ENCODE assay signal across 8 cellular contexts in the genomic region with DNA sequence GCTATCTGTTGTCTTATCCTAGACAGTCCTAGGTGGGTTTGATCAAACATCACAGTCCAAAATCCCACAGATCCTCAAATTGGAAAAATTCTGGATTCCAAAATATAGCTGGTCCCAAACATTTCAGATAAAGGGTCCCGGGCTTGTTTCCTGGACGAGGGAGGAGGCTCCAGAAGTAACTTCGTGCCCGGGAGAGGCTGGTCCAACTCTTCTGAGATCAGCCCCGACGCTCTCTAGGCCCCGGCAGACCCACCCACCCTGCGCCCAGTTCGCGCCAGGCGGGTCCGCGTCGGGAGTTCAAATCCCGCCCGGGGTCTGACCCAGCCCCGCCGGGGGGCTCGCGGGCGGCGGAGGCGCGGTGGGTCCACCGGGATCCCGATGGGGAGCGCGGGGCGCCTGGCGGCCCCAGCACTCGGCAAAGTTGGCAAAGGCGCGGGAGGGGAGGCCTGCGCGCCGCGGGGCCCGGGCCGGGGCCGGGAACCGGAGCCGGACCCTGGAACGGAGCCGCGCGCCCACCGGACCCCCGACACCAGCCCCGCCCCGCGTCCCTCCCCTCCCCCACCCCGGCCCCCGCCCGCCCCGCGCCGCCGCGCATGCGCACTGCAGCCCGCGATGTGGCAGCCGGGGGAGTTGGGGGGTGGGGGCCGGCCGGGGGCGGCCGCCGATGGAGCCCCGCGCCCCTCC. TPM values are rescaled to one million over a fixed set of nuclear protein-coding genes. Genes with fewer than 3 reads are reported as not detected.
DNase-seq lines count a peak whose midpoint lies in the region; ATAC-seq lines count a peak whose summit lies in the region.

No MANE protein-coding gene starts in this region.

- no peaks in the 10 kb centered on the region for H3K9me3 ChIP-seq in T-helper 17 cell (ENCODE audit: control insufficient read depth, low read length, poor library complexity, severe bottlenecking)

- H3K36me3 Mint-ChIP-seq in T-helper 17 cell (ENCODE audit: low read depth): no peaks in the 10 kb centered on the region
- H3K36me3 Mint-ChIP-seq in dendritic cell treated with granulocyte-macrophage colony-stimulating factor and Interleukin-4, amounts not matched to agents 40 ng/mL and 50 ng/mL, for 4 days (ENCODE audit: low read depth): peaks cover 24% of the 10 kb centered on the region
- H3K36me3 Mint-ChIP-seq in stimulated activated naive CD8-positive, alpha-beta T cell treated with anti-CD3 and anti-CD28 coated beads, Interleukin-15, Interleukin-2, amounts not matched to agents 100 ng/mL and 50 ng/mL, for 24 hours (ENCODE audit: low read depth): peaks cover 17% of the 10 kb centered on the region

- peak overlapping the region; percentile 96 for H3K4me2 ChIP-seq in mesendoderm (ENCODE audit: low read length)

- peak overlapping the region; percentile 88 for H3K9ac ChIP-seq in mesendoderm (ENCODE audit: low read length)

- peak overlapping the region; percentile 81 for H4K5ac ChIP-seq in mesendoderm (ENCODE audit: low read length)

- WGBS in mesendoderm (ENCODE audit: extremely low coverage, insufficient coverage, low lambda C conversion rate): no CpG with 5 or more reads among the region's 70 CpGs

- no peaks in the 10 kb centered on the region for H3K27me3 ChIP-seq in mesendoderm (ENCODE audit: insufficient read depth, low read length, poor library complexity)

- peak; percentile 45 for DNase-seq in Right ventricle myocardium superior
- DNase-seq in Right ventricle myocardium inferior (ENCODE audit: missing footprints): no peak
- peak in 1 of 3 donors; percentile 54 for DNase-seq in T-helper 17 cell
- peak; percentile 26 for DNase-seq in mesendoderm
- DNase-seq in COR-L47 (lab: John Stamatoyannopoulos, UW): no peak

- H4K8ac ChIP-seq in mesendoderm (ENCODE audit: low read depth, low read length): no peak overlapping the region

- peaks cover 4% of the 10 kb centered on the region for H3K36me3 ChIP-seq in mesendoderm (ENCODE audit: control insufficient read depth, insufficient read depth, low read length)

- peaks cover 40% of the 10 kb centered on the region for H3K4me1 Mint-ChIP-seq in T-helper 17 cell
- H3K4me1 Mint-ChIP-seq in dendritic cell treated with granulocyte-macrophage colony-stimulating factor and Interleukin-4, amounts not matched to agents 40 ng/mL and 50 ng/mL, for 4 days (ENCODE audit: low read depth): peaks cover 57% of the 10 kb centered on the region
- H3K4me1 Mint-ChIP-seq in stimulated activated naive CD8-positive, alpha-beta T cell treated with anti-CD3 and anti-CD28 coated beads, Interleukin-15, Interleukin-2, amounts not matched to agents 100 ng/mL and 50 ng/mL, for 24 hours (ENCODE audit: low read depth): peaks cover 55% of the 10 kb centered on the region

- no peak for ATAC-seq in Right ventricle myocardium superior (ENCODE audit: poor library complexity)
- ATAC-seq in Right ventricle myocardium inferior: no peak
- ATAC-seq in HG02970 (IDR thresholded peaks at IDR 0.05; ENCODE audit: low FRiP score, unreplicated experiment): peak; percentile 38
- peak; percentile 61 for ATAC-seq in T-helper 17 cell

- peaks cover 5% of the 10 kb centered on the region for H3K27me3 Mint-ChIP-seq in T-helper 17 cell
- H3K27me3 Mint-ChIP-seq in dendritic cell treated with granulocyte-macrophage colony-stimulating factor and Interleukin-4, amounts not matched to agents 40 ng/mL and 50 ng/mL, for 4 days: peaks cover 25% of the 10 kb centered on the region
- peaks cover 16% of the 10 kb centered on the region for H3K27me3 Mint-ChIP-seq in stimulated activated naive CD8-positive, alpha-beta T cell treated with anti-CD3 and anti-CD28 coated beads, Interleukin-15, Interleukin-2, amounts not matched to agents 100 ng/mL and 50 ng/mL, for 24 hours

- H2AK5ac ChIP-seq in mesendoderm (ENCODE audit: low read length): no peak overlapping the region

- no peak overlapping the region for H2BK5ac ChIP-seq in mesendoderm (ENCODE audit: low read length)

- H3K27ac ChIP-seq in mesendoderm (ENCODE audit: low read depth, low read length): no peak overlapping the region

- intact Hi-C loops in Right ventricle myocardium superior (cut with DNase I) (no loop called here), Right ventricle myocardium inferior (cut with DNase I) (loop anchor here (2.0 kb wide), 1 partner anchor 35 kb away; no protein-coding TSS in a partner anchor)
- intact Hi-C loops in dendritic cell treated with granulocyte-macrophage colony-stimulating factor and Interleukin-4, amounts not matched to agents 40 ng/mL and 50 ng/mL, for 4 days (cut with micrococcal nuclease): no loop called here

- no peak overlapping the region for H3K23ac ChIP-seq in mesendoderm (ENCODE audit: low read length)

- H3K18ac ChIP-seq in mesendoderm (ENCODE audit: low read length): peak overlapping the region; percentile 94

- peak overlapping the region; percentile 91 for H3K4me3 Mint-ChIP-seq in T-helper 17 cell
- H3K4me3 Mint-ChIP-seq in dendritic cell treated with granulocyte-macrophage colony-stimulating factor and Interleukin-4, amounts not matched to agents 40 ng/mL and 50 ng/mL, for 4 days: peak overlapping the region; percentile 68
- peak overlapping the region; percentile 88 for H3K4me3 Mint-ChIP-seq in stimulated activated naive CD8-positive, alpha-beta T cell treated with anti-CD3 and anti-CD28 coated beads, Interleukin-15, Interleukin-2, amounts not matched to agents 100 ng/mL and 50 ng/mL, for 24 hours

- H3K79me2 ChIP-seq in mesendoderm (ENCODE audit: control insufficient read depth, insufficient read depth, low read length): peaks cover 50% of the 10 kb centered on the region

- peak overlapping the region; percentile 88 for H3K56ac ChIP-seq in mesendoderm (ENCODE audit: low read length)

- peak overlapping the region; percentile 82 for H3K4me3 ChIP-seq in mesendoderm (ENCODE audit: low read length)

- H3K79me1 ChIP-seq in mesendoderm (ENCODE audit: low read length): peaks cover 31% of the 10 kb centered on the region

- peaks cover 13% of the 10 kb centered on the region for H3K4me1 ChIP-seq in mesendoderm (ENCODE audit: control insufficient read depth, low read depth, low read length)

- H3K27ac Mint-ChIP-seq in T-helper 17 cell: peak overlapping the region; percentile 93
- H3K27ac Mint-ChIP-seq in dendritic cell treated with granulocyte-macrophage colony-stimulating factor and Interleukin-4, amounts not matched to agents 40 ng/mL and 50 ng/mL, for 4 days: peak overlapping the region; percentile 12
- peak overlapping the region; percentile 82 for H3K27ac Mint-ChIP-seq in stimulated activated naive CD8-positive, alpha-beta T cell treated with anti-CD3 and anti-CD28 coated beads, Interleukin-15, Interleukin-2, amounts not matched to agents 100 ng/mL and 50 ng/mL, for 24 hours

- no peak overlapping the region for H2BK120ac ChIP-seq in mesendoderm (ENCODE audit: low read depth, low read length)

- no peak overlapping the region for H2BK15ac ChIP-seq in mesendoderm (replicated peaks; ENCODE audit: low read depth)

- peak overlapping the region; percentile 95 for H3K4ac ChIP-seq in mesendoderm (ENCODE audit: low read depth, low read length)

- H3K9me3 Mint-ChIP-seq in dendritic cell treated with granulocyte-macrophage colony-stimulating factor and Interleukin-4, amounts not matched to agents 40 ng/mL and 50 ng/mL, for 4 days: no peaks in the 10 kb centered on the region
- peaks cover 8% of the 10 kb centered on the region for H3K9me3 Mint-ChIP-seq in stimulated activated naive CD8-positive, alpha-beta T cell treated with anti-CD3 and anti-CD28 coated beads, Interleukin-15, Interleukin-2, amounts not matched to agents 100 ng/mL and 50 ng/mL, for 24 hours

RNA-seq across cellular contexts. Expression of gene MIER2, which starts 0.5 kb away (rescaled TPM):
- 18.3 TPM for total RNA-seq in Right ventricle myocardium superior
- 16.3 TPM for total RNA-seq in Right ventricle myocardium inferior
- 10 to 100 TPM; 13.1 to 13.8 TPM for total RNA-seq in T-helper 17 cell
- 36.3 TPM for polyA plus RNA-seq in mesendoderm (2013, experiment 1 of 2)
- polyA plus RNA-seq in mesendoderm (2013, experiment 2 of 2): 37.7 TPM

RNA-seq across cellular contexts. Expression of gene PLPP2, which starts 52.9 kb away (rescaled TPM):
- 0.56 TPM for total RNA-seq in Right ventricle myocardium superior
- 0.76 TPM for total RNA-seq in Right ventricle myocardium inferior
- total RNA-seq in T-helper 17 cell: 1 to 10 TPM in 1 of 2 donors, under 1 TPM in 1; 0.60 to 2.3 TPM
- polyA plus RNA-seq in mesendoderm (2013, experiment 1 of 2): 20.8 TPM
- polyA plus RNA-seq in mesendoderm (2013, experiment 2 of 2): 20.4 TPM

Comparison
In these comparisons a context has a peak if more than half of its experiments do, and no peak if none do; other contexts are left out.
1. DNase-seq: peak in Right ventricle myocardium superior (single experiment) and mesendoderm (single experiment); none in Right ventricle myocardium inferior (single experiment) and COR-L47 (single experiment).
2. ATAC-seq: peak in HG02970 (single experiment) and T-helper 17 cell (single experiment); none in Right ventricle myocardium superior (single experiment) and Right ventricle myocardium inferior (single experiment).
3. H3K27ac Mint-ChIP-seq: peak in every context shown above with its lines; median percentile 93 in T-helper 17 cell; 82 in stimulated activated naive CD8-positive, alpha-beta T cell treated with anti-CD3 and anti-CD28 coated beads, Interleukin-15, Interleukin-2, amounts not matched to agents 100 ng/mL and 50 ng/mL, for 24 hours; 12 in dendritic cell treated with granulocyte-macrophage colony-stimulating factor and Interleukin-4, amounts not matched to agents 40 ng/mL and 50 ng/mL, for 4 days.
4. Peak in every context shown above with its lines, with median percentiles within 50 percentile points of each other: H3K4me3 Mint-ChIP-seq.